ENCODE assay signal across 10 cellular contexts in genomic region chr13:106151056-106151699, GRCh38.
DNase-seq lines count a peak whose midpoint lies in the region; ATAC-seq, FAIRE-seq and TF ChIP-seq lines count a peak whose summit lies in the region.
"Had no signal": no experiment of that assay in that cellular context is flagged by ENCODE, and none has a peak within 500 bp of the region (broad histone marks: within the 10 kb centered on the region; RNA-seq: fewer than 3 reads in every experiment).

No MANE protein-coding gene starts in this region.

- H3K36me3 ChIP-seq in MG63 (no peaks in the 10 kb centered on the region), H1 (ENCODE audit: control insufficient read depth in 2 of 4, insufficient read depth in 4 of 4, low read length in 3 of 4) (no peaks in the 10 kb centered on the region), BE2C (no peaks in the 10 kb centered on the region)

- FAIRE-seq in H1 (lab: Jason Lieb, UNC), result no peak

- TF ChIP-seq POLR2A in H1 (IDR thresholded peaks at IDR 0.05; ENCODE audit: control extremely low read depth in 1 of 2, low read depth in 2 of 2, low read length in 2 of 2), result no peak

- H3K4me3 ChIP-seq in AG10803 (ENCODE audit: low read length) (no peak overlapping the region), MG63 (no peak overlapping the region), H1 (ENCODE audit: extremely low read depth in 1 of 4, insufficient read depth in 2 of 4, low read depth in 3 of 4, low read length in 4 of 4) (no peak overlapping the region), BE2C (ENCODE audit: low read depth, low read length) (no peak overlapping the region)

- H4K8ac ChIP-seq in H1 (ENCODE audit: extremely low read depth, insufficient read depth, low read length), result no peak overlapping the region

- no peak overlapping the region for H2BK12ac ChIP-seq in H1 (ENCODE audit: low read depth, low read length)

- peak; percentile 98 for DNase-seq in AG10803 (ENCODE audit: low read depth)
- peak; percentile 86 for DNase-seq in MG63
- peak in 1 of 2 experiments; percentile 15 for DNase-seq in H1 (ENCODE audit: low read depth in 1 of 2, low spot score in 2 of 2)
- no peak for DNase-seq in neural crest cell (ENCODE audit: low read depth, low spot score)
- no peak for DNase-seq in HUDEP-2 (lab: John Stamatoyannopoulos, UW; ENCODE audit: unreplicated experiment in 76 of 76)
- no peak for DNase-seq in BE2C
- DNase-seq in OCI-M2 (lab: John Stamatoyannopoulos, UW; ENCODE audit: unreplicated experiment), result no peak
- DNase-seq: activated naive CD4-positive, alpha-beta T cell treated with anti-CD3 and anti-CD28 coated beads for 36 hours; CD8-positive, alpha-beta memory T cell had no signal

- H3K4me1 Mint-ChIP-seq in neural crest cell, result peaks cover 17% of the 10 kb centered on the region
- H3K4me1 Mint-ChIP-seq: CD8-positive, alpha-beta memory T cell had no signal

- no peak overlapping the region for H2AFZ ChIP-seq in H1 (ENCODE audit: low read length)

- H3K23ac ChIP-seq in H1 (ENCODE audit: insufficient read length), result no peak overlapping the region

- 0 out of 2 replicates have a peak overlapping the region, but pooled peaks have one; percentile 33 for H2BK15ac ChIP-seq in H1 (ENCODE audit: low read length)

- H2BK5ac ChIP-seq in H1 (ENCODE audit: low read depth, low read length), result peak overlapping the region; percentile 7; the same call in 1 of the 2 replicates

- H3K18ac ChIP-seq in H1 (ENCODE audit: extremely low read depth, low read length), result peak overlapping the region; percentile 55; the same call in 1 of the 2 replicates

- no peak overlapping the region for H2BK120ac ChIP-seq in H1 (replicated peaks; ENCODE audit: low read depth, low read length)

- H3K56ac ChIP-seq in H1 (replicated peaks; ENCODE audit: insufficient read length, low read depth, low read length), result no peak overlapping the region

- POLR2A ChIA-PET in H1 (lab: Charles Lee; ENCODE audit: partially characterized antibody), result interaction anchor here (1.0 kb wide), 1 partner anchor 385 kb away, joined by 3 read pairs; no protein-coding TSS in a partner anchor

- H3K23me2 ChIP-seq in H1 (ENCODE audit: low read depth, low read length), result no peaks in the 10 kb centered on the region

- TF ChIP-seq CTCF in AG10803 (conservative IDR thresholded peaks at IDR 0.05; ENCODE audit: low read length) (no peak), H1 (IDR thresholded peaks at IDR 0.05; ENCODE audit: control extremely low read depth in 1 of 3, insufficient read depth in 1 of 3, low read depth in 1 of 3, low read length in 3 of 3) (no peak), neural crest cell (conservative IDR thresholded peaks at IDR 0.05) (no peak), BE2C (IDR thresholded peaks at IDR 0.05; ENCODE audit: low read depth, low read length) (no peak)

- no peak overlapping the region for H4K5ac ChIP-seq in H1 (ENCODE audit: insufficient read length, low read depth, low read length)

- H2BK20ac ChIP-seq in H1 (ENCODE audit: low read length), result no peak overlapping the region

- no peaks in the 10 kb centered on the region; the same call in 1 of the 2 replicates for H3K79me1 ChIP-seq in H1 (ENCODE audit: low read depth, low read length)

- CTCF ChIA-PET in H1 (lab: Charles Lee; ENCODE audit: partially characterized antibody), result interaction anchor here (0.6 to 1.4 kb wide), 4 partner anchors 20 to 335 kb away, joined by 3 to 4 read pairs (median 4); no protein-coding TSS in a partner anchor

- peak overlapping the region; percentile 32 for H3K4ac ChIP-seq in H1 (replicated peaks; ENCODE audit: insufficient read length, low read depth, low read length)

- H3K27ac ChIP-seq in H1 (ENCODE audit: low read depth, low read length), result no peak overlapping the region

- no peak overlapping the region for H3K4me3 Mint-ChIP-seq in neural crest cell
- H3K4me3 Mint-ChIP-seq: activated naive CD4-positive, alpha-beta T cell treated with anti-CD3 and anti-CD28 coated beads for 36 hours; CD8-positive, alpha-beta memory T cell had no signal

- H3K9ac ChIP-seq in H1 (replicated peaks in 1 of 4; ENCODE audit: extremely low read depth in 1 of 4, low read depth in 3 of 4, low read length in 3 of 4), result no peak overlapping the region

- no peak overlapping the region for H2AK5ac ChIP-seq in H1 (ENCODE audit: low read depth, low read length)

- H3K27me3 Mint-ChIP-seq in neural crest cell (ENCODE audit: low read depth), result no peaks in the 10 kb centered on the region
- H3K27me3 Mint-ChIP-seq: CD8-positive, alpha-beta memory T cell had no signal

- H3K27me3 ChIP-seq in MG63 (no peaks in the 10 kb centered on the region), H1 (replicated peaks in 1 of 4; ENCODE audit: control insufficient read depth in 3 of 4, extremely low read depth in 1 of 4, insufficient read depth in 3 of 4, low read length in 3 of 4) (no peaks in the 10 kb centered on the region), BE2C (no peaks in the 10 kb centered on the region)

- no peak overlapping the region; a peak in 1 of 4 replicates for H3K4me2 ChIP-seq in H1 (ENCODE audit: insufficient read depth in 1 of 2, low read depth in 2 of 2, low read length in 2 of 2)

- no peaks in the 10 kb centered on the region for H3K9me3 Mint-ChIP-seq in neural crest cell
- H3K9me3 Mint-ChIP-seq: activated naive CD4-positive, alpha-beta T cell treated with anti-CD3 and anti-CD28 coated beads for 36 hours had no signal

- no peaks in the 10 kb centered on the region for H3K79me2 ChIP-seq in H1 (ENCODE audit: control insufficient read depth in 1 of 2, insufficient read depth in 2 of 2, low read length in 2 of 2)

- H3K4me1 ChIP-seq in H1 (replicated peaks in 1 of 4; ENCODE audit: control insufficient read depth in 3 of 4, insufficient read depth in 4 of 4, low read length in 3 of 4) (peaks cover 0 to 9% (median 2%) of the 10 kb centered on the region in 4 experiments; a peak in 2 of 7 replicates), BE2C (no peaks in the 10 kb centered on the region)

- TF ChIP-seq EP300 in H1 (IDR thresholded peaks at IDR 0.05; ENCODE audit: borderline replicate concordance in 1 of 2, low read depth in 2 of 2, low read length in 2 of 2), result no peak

- no peak for TF ChIP-seq RAD21 in H1 (IDR thresholded peaks at IDR 0.05 in 1 of 2, conservative IDR thresholded peaks at IDR 0.05 in 1 of 2; ENCODE audit: low read depth in 2 of 2, low read length in 2 of 2)

- ATAC-seq in HG03039 (IDR thresholded peaks at IDR 0.05; ENCODE audit: unreplicated experiment), result no peak

- H3K9me3 ChIP-seq in MG63, result no peaks in the 10 kb centered on the region
- no peaks in the 10 kb centered on the region for H3K9me3 ChIP-seq in H1 (ENCODE audit: insufficient read depth in 2 of 2, low read depth in 1 of 2, low read length in 1 of 2)
- H3K9me3 ChIP-seq in BE2C, result no peaks in the 10 kb centered on the region

- 72% methylated on average over 3 of the region's 3 CpGs; no CpG with 5 or more reads in 1 of the 2 experiments for WGBS in H1 (ENCODE audit: extremely low coverage in 1 of 2, insufficient coverage in 1 of 2, insufficient read length in 1 of 2, insufficient replicate concordance in 2 of 2, low coverage in 1 of 2, low lambda C conversion rate in 2 of 2, missing lambda C conversion rate in 1 of 2), 2 experiments

- H3K27ac Mint-ChIP-seq in neural crest cell (ENCODE audit: unreplicated experiment), result peak overlapping the region; percentile 9
- H3K27ac Mint-ChIP-seq: activated naive CD4-positive, alpha-beta T cell treated with anti-CD3 and anti-CD28 coated beads for 36 hours; CD8-positive, alpha-beta memory T cell had no signal

- no peaks in the 10 kb centered on the region for H3K36me3 Mint-ChIP-seq in neural crest cell (ENCODE audit: low read depth)
- H3K36me3 Mint-ChIP-seq: CD8-positive, alpha-beta memory T cell had no signal

- peak overlapping the region; percentile 47 for H4K91ac ChIP-seq in H1 (replicated peaks; ENCODE audit: insufficient read length, low read length)

- no peak overlapping the region for H3K14ac ChIP-seq in H1 (ENCODE audit: insufficient read length)

- H4K20me1 ChIP-seq in H1 (replicated peaks in 1 of 2; ENCODE audit: control insufficient read depth in 1 of 2, insufficient read depth in 2 of 2, low read length in 2 of 2), result no peaks in the 10 kb centered on the region

TF ChIP-seq in H1, 55 proteins besides CTCF, POLR2A, EP300 and RAD21:
- no peak for TF ChIP-seq GABPA (IDR thresholded peaks at IDR 0.05; ENCODE audit: borderline replicate concordance, insufficient read depth, low read length)
- TF ChIP-seq SIRT6 (IDR thresholded peaks at IDR 0.05; ENCODE audit: low read length), result no peak
- no peak for TF ChIP-seq BRCA1 (IDR thresholded peaks at IDR 0.05; ENCODE audit: low read depth, low read length)
- peak; percentile 56; the same call in 1 of the 2 replicates for TF ChIP-seq TEAD4 (IDR thresholded peaks at IDR 0.05; ENCODE audit: low read depth, low read length)
- no peak for TF ChIP-seq RFX5 (IDR thresholded peaks at IDR 0.05; ENCODE audit: borderline replicate concordance, low read depth, low read length)
- no peak for TF ChIP-seq SAP30 (IDR thresholded peaks at IDR 0.05; ENCODE audit: insufficient read depth, insufficient replicate concordance, low read length)

Comparison
In these comparisons a context has a peak if more than half of its experiments do, and no peak if none do; other contexts are left out.
1. DNase-seq: peak in AG10803 (single experiment) and MG63 (single experiment); none in neural crest cell (single experiment), HUDEP-2 (0 of 76), BE2C (single experiment) and OCI-M2 (single experiment).